In the genomic region with DNA sequence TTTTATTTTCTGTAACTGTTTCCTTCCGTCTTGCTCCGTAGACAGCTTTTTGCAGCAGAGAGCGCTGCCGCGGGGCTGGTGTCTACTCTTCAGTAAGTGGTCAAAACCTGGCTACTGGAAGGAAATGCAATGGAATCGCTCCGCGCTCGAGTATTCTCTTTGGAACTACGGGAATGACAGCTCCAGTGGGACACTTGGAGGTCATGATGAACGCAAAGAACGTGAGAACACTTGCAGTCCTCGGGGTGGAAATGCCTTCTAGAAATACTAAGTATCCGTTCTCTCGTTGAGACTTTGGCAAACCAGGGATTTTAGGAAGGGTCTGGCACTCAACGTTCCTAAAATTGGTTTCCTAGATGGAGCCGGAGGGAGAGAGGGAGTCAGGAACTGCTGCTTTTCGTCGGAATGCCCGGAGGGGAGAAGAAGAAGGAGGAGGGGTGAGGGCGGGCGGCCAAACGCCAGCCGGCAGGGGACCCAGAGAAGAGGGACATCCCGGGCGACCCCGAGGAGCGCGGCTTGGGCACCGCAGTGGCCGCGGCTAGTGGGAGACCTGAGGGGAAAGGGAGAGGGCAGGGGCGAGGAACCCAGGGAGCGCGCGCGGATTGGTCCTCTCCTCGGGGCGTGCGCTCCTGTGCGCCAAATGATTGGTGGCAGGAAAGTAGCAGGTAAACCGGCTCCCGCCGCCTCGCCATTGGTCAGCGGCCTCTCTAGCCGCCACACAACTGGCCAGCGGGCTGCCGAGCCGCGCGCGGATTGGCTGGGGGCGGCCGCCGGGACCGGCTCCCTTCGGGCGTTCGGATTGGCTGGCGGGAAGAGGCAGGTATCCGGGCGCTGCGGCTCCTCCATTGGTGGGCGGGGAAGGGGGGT, we compare ENCODE assay signal across 1 cellular context.
TF ChIP-seq lines count a peak whose summit lies in the region.

No MANE protein-coding gene starts in this region.

TF ChIP-seq in H1, 55 proteins besides CTCF, POLR2A, EP300 and RAD21 (continued from another document):
- TF ChIP-seq POLR2AphosphoS5 (IDR thresholded peaks at IDR 0.05; ENCODE audit: low read depth, low read length) (peak; percentile 49), NRF1 (IDR thresholded peaks at IDR 0.05; ENCODE audit: low read depth, low read length) (no peak), SP1 (IDR thresholded peaks at IDR 0.05; ENCODE audit: low read depth, low read length) (peak; percentile 99), TBP (IDR thresholded peaks at IDR 0.05; ENCODE audit: low read depth, low read length) (peak; percentile 64; the same call in 1 of the 2 replicates), E2F6 (IDR thresholded peaks at IDR 0.05) (no peak), KDM1A (IDR thresholded peaks at IDR 0.05; ENCODE audit: borderline replicate concordance, low read length) (no peak), TEAD4 (IDR thresholded peaks at IDR 0.05; ENCODE audit: low read depth, low read length) (no peak), RBBP5 (IDR thresholded peaks at IDR 0.05; ENCODE audit: borderline replicate concordance, low read depth, low read length) (no peak), HDAC6 (IDR thresholded peaks at IDR 0.05; ENCODE audit: low read depth, low read length) (no peak), POU5F1 (IDR thresholded peaks at IDR 0.05; ENCODE audit: low read depth, low read length) (no peak), EGR1 (IDR thresholded peaks at IDR 0.05; ENCODE audit: borderline replicate concordance, low read depth, low read length) (no peak), TAF7 (optimal IDR thresholded peaks at IDR 0.05; ENCODE audit: borderline replicate concordance, low read depth, low read length) (no peak), SP2 (IDR thresholded peaks at IDR 0.05; ENCODE audit: low read length) (peak; percentile 31; the same call in 1 of the 2 replicates)
